ENCODE assay signal across 1 cellular context in the genomic region with DNA sequence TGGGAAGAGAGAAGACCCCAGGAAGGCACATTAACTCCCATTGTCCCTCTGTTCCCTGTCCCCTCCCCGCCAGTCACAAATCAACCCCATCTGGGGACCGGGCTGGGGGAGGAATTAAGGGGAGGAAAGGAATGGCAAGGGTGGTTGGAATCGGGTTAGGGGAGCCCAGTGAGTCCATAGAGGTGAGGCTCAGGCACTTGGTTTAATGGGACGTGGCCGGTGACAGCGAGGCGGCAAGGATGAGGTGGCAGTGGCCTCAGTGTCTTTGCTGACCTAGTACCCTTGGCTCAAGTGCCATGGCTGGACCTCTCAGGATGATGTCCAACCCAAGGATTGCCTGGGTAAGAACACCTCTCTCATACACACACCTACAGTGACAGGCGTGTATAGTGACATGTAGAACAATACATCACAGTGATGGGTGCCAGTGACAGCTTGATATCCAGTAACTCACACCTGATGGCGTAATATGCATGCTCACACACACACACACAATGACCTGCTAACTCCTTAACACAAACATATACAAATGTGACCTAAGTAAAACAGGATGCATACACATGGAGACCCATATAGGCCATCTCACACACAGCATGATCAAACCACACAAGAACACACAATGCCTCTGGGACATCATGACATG.
TF ChIP-seq lines count a peak whose summit lies in the region.

No MANE protein-coding gene starts in this region.

TF ChIP-seq in A549, 52 proteins besides CTCF, POLR2A, EP300 and RAD21 (continued from another document):
- TF ChIP-seq, protein P1, sequence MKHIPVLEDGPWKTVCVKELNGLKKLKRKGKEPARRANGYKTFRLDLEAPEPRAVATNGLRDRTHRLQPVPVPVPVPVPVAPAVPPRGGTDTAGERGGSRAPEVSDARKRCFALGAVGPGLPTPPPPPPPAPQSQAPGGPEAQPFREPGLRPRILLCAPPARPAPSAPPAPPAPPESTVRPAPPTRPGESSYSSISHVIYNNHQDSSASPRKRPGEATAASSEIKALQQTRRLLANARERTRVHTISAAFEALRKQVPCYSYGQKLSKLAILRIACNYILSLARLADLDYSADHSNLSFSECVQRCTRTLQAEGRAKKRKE (CRISPR knock-in tag; IDR thresholded peaks at IDR 0.05; ENCODE audit: low read depth), result no peak
- TF ChIP-seq, protein P2, sequence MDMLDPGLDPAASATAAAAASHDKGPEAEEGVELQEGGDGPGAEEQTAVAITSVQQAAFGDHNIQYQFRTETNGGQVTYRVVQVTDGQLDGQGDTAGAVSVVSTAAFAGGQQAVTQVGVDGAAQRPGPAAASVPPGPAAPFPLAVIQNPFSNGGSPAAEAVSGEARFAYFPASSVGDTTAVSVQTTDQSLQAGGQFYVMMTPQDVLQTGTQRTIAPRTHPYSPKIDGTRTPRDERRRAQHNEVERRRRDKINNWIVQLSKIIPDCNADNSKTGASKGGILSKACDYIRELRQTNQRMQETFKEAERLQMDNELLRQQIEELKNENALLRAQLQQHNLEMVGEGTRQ (IDR thresholded peaks at IDR 0.05), result no peak
- no peak for TF ChIP-seq HOXB13 (CRISPR knock-in tag; IDR thresholded peaks at IDR 0.05; ENCODE audit: low read depth)
- no peak for TF ChIP-seq HOXA7 (CRISPR knock-in tag; IDR thresholded peaks at IDR 0.05)
- TF ChIP-seq MYC (IDR thresholded peaks at IDR 0.05; ENCODE audit: borderline replicate concordance, low read length), result no peak
- TF ChIP-seq, protein P3, sequence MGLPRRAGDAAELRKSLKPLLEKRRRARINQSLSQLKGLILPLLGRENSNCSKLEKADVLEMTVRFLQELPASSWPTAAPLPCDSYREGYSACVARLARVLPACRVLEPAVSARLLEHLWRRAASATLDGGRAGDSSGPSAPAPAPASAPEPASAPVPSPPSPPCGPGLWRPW (IDR thresholded peaks at IDR 0.05), result no peak
- TF ChIP-seq, protein P4, sequence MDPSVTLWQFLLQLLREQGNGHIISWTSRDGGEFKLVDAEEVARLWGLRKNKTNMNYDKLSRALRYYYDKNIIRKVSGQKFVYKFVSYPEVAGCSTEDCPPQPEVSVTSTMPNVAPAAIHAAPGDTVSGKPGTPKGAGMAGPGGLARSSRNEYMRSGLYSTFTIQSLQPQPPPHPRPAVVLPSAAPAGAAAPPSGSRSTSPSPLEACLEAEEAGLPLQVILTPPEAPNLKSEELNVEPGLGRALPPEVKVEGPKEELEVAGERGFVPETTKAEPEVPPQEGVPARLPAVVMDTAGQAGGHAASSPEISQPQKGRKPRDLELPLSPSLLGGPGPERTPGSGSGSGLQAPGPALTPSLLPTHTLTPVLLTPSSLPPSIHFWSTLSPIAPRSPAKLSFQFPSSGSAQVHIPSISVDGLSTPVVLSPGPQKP (IDR thresholded peaks at IDR 0.05; ENCODE audit: low read depth, low read length), result no peak
- TF ChIP-seq ZNF302 (CRISPR knock-in tag; IDR thresholded peaks at IDR 0.05), result no peak
- TF ChIP-seq JUN (IDR thresholded peaks at IDR 0.05), result no peak
- TF ChIP-seq, protein P5, sequence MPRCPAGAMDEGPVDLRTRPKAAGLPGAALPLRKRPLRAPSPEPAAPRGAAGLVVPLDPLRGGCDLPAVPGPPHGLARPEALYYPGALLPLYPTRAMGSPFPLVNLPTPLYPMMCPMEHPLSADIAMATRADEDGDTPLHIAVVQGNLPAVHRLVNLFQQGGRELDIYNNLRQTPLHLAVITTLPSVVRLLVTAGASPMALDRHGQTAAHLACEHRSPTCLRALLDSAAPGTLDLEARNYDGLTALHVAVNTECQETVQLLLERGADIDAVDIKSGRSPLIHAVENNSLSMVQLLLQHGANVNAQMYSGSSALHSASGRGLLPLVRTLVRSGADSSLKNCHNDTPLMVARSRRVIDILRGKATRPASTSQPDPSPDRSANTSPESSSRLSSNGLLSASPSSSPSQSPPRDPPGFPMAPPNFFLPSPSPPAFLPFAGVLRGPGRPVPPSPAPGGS (IDR thresholded peaks at IDR 0.05), result no peak
- no peak for TF ChIP-seq NFE2L2 (conservative IDR thresholded peaks at IDR 0.05; ENCODE audit: low read length)
